1 cellular context compared by ENCODE assay signal in the genomic region with DNA sequence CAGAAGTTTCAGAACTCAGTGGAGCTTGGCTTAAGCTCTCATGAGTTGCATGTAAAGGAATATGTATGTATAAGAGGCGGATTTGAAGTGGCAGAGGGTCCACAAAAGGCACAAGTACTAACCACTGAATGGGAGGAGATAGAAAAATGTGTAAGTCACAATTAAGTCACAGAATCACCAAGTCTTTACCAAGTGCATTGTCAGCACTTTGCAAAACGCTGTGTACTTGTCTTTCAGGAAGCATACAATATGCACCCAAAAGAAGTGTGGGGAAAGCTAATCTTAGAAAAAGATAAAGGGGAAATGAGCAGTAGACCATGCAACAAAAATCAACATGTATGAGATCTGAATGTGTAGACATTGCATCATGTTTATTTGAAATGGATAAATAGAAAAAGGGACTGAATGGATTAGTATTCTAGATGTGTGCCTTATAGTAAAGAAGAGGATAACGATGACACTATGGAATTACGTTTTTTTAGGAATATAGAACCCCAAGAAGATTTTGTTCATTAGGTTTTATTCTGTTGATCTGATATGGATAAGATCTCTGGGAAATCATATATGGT.
TF ChIP-seq lines count a peak whose summit lies in the region.

No MANE protein-coding gene starts in this region.

TF ChIP-seq in endothelial cell of umbilical vein, 7 proteins besides CTCF, POLR2A, EP300 and RAD21:
- no peak for TF ChIP-seq JUN (IDR thresholded peaks at IDR 0.05; ENCODE audit: borderline replicate concordance, insufficient read depth, insufficient read length, low read depth)
- no peak for TF ChIP-seq GATA2 (IDR thresholded peaks at IDR 0.05; ENCODE audit: insufficient read depth, insufficient read length, low read depth, low read length)
- TF ChIP-seq MAX (IDR thresholded peaks at IDR 0.05; ENCODE audit: insufficient read depth, insufficient read length), result no peak
- no peak for TF ChIP-seq POLR2AphosphoS5 (IDR thresholded peaks at IDR 0.05; ENCODE audit: insufficient read depth, low read depth, low read length)
- TF ChIP-seq FOS (IDR thresholded peaks at IDR 0.05; ENCODE audit: borderline replicate concordance, insufficient read depth, low read length), result no peak
- TF ChIP-seq EZH2 (IDR thresholded peaks at IDR 0.05; ENCODE audit: borderline replicate concordance, low read depth, low read length, severe bottlenecking), result no peak
- no peak for TF ChIP-seq MYC (IDR thresholded peaks at IDR 0.05; ENCODE audit: low read depth, low read length)
